Comparison of ENCODE assay signal across 20 cellular contexts in the genomic region with DNA sequence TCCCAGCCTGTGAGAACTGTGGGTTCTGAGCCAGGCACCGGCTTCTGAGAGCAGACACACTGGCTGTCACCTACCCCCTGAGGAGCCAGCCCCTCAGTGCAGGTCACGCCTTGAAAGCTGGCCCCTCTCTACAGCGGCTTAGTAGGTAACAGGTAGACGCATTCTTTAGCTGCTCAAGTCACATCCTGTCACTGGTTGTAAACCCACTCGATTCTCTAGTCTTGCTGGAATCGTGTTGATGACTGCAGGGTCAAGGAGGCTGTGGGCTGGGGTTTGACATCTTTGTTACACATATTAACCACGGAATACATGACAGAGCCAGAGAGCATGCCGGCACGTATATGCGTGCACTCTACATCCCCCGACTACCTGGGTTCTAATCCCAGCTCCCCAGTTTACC.
A peak's percentile ranks its signal among the peaks of the same experiment; 100 is the strongest.
DNase-seq lines count a peak whose midpoint lies in the region; ATAC-seq and TF ChIP-seq lines count a peak whose summit lies in the region.
"Had no signal": no experiment of that assay in that cellular context is flagged by ENCODE, and none has a peak within 500 bp of the region (broad histone marks: within the 10 kb centered on the region; RNA-seq: fewer than 3 reads in every experiment).

No MANE protein-coding gene starts in this region.

- no peaks in the 10 kb centered on the region for H3K27me3 Mint-ChIP-seq in activated CD4-positive, alpha-beta T cell treated with anti-CD3 and anti-CD28 coated beads, Interleukin-2, amount 10 ng/mL, durations not matched to agents 24 days and 14 days
- no peaks in the 10 kb centered on the region for H3K27me3 Mint-ChIP-seq in activated naive CD8-positive, alpha-beta T cell treated with anti-CD3 and anti-CD28 coated beads for 36 hours
- no peaks in the 10 kb centered on the region for H3K27me3 Mint-ChIP-seq in natural killer cell (ENCODE audit: low read depth in 2 of 2)
- H3K27me3 Mint-ChIP-seq: activated B cell treated with CpG ODN at 0.5 μM for 24 hours had no signal

- no peaks in the 10 kb centered on the region for H4K20me1 ChIP-seq in BLaER1 treated with 17β-estradiol and CSF1 and Interleukin-3, amounts not matched to agents 10 nM and 100 nM

- H3K4me1 Mint-ChIP-seq in activated CD4-positive, alpha-beta T cell treated with anti-CD3 and anti-CD28 coated beads, Interleukin-2, amount 10 ng/mL, durations not matched to agents 24 days and 14 days: peaks cover 70% of the 10 kb centered on the region
- peaks cover 9% of the 10 kb centered on the region for H3K4me1 Mint-ChIP-seq in activated naive CD8-positive, alpha-beta T cell treated with anti-CD3 and anti-CD28 coated beads for 36 hours
- H3K4me1 Mint-ChIP-seq in natural killer cell: peaks cover 36 to 48% of the 10 kb centered on the region in 2 donors

- no peak overlapping the region; a peak in 1 of 22 replicates for H3K9ac ChIP-seq in BLaER1 treated with 17β-estradiol and CSF1 and Interleukin-3, amounts not matched to agents 10 nM and 100 nM

- H3K27ac ChIP-seq in BLaER1 treated with 17β-estradiol and CSF1 and Interleukin-3, amounts not matched to agents 10 nM and 100 nM: peak overlapping the region in 9 of 11 experiments; percentile 24 to 61 (median 52); a peak in 13 of 22 replicates
- H3K27ac ChIP-seq: neutrophil, right lobe of liver had no signal

- no peaks in the 10 kb centered on the region for H3K27me3 ChIP-seq in BLaER1 treated with 17β-estradiol and CSF1 and Interleukin-3, amounts not matched to agents 10 nM and 100 nM
- H3K27me3 ChIP-seq: MG63, neutrophil, right lobe of liver had no signal

- no peak overlapping the region for H3K4me3 Mint-ChIP-seq in activated CD4-positive, alpha-beta T cell treated with anti-CD3 and anti-CD28 coated beads, Interleukin-2, amount 10 ng/mL, durations not matched to agents 24 days and 14 days
- H3K4me3 Mint-ChIP-seq in activated naive CD8-positive, alpha-beta T cell treated with anti-CD3 and anti-CD28 coated beads for 36 hours: no peak overlapping the region
- no peak overlapping the region for H3K4me3 Mint-ChIP-seq in natural killer cell
- H3K4me3 Mint-ChIP-seq: activated B cell treated with CpG ODN at 0.5 μM for 24 hours; CD8-positive, alpha-beta T cell had no signal

- H3K4me1 ChIP-seq in BLaER1 treated with 17β-estradiol and CSF1 and Interleukin-3, amounts not matched to agents 10 nM and 100 nM: peaks cover 65 to 97% (median 90%) of the 10 kb centered on the region in 10 experiments

- no peak overlapping the region for H3K4me3 ChIP-seq in BLaER1 treated with 17β-estradiol and CSF1 and Interleukin-3, amounts not matched to agents 10 nM and 100 nM
- H3K4me3 ChIP-seq: MG63, right lobe of liver had no signal

- H3K9me3 ChIP-seq in BLaER1 treated with 17β-estradiol and CSF1 and Interleukin-3, amounts not matched to agents 10 nM and 100 nM (replicated peaks in 1 of 11): peaks cover 0 to 34% (median 22%) of the 10 kb centered on the region in 11 experiments; a peak in 19 of 22 replicates
- H3K9me3 ChIP-seq: MG63, neutrophil, right lobe of liver had no signal

- TF ChIP-seq CTCF in natural killer cell (IDR thresholded peaks at IDR 0.05): no peak

- H3K27ac Mint-ChIP-seq in activated CD4-positive, alpha-beta T cell treated with anti-CD3 and anti-CD28 coated beads, Interleukin-2, amount 10 ng/mL, durations not matched to agents 24 days and 14 days: peak overlapping the region; percentile 87
- H3K27ac Mint-ChIP-seq in activated naive CD8-positive, alpha-beta T cell treated with anti-CD3 and anti-CD28 coated beads for 36 hours: no peak overlapping the region
- H3K27ac Mint-ChIP-seq in natural killer cell: peak overlapping the region in 1 of 2 donors; percentile 33
- H3K27ac Mint-ChIP-seq: activated B cell treated with CpG ODN at 0.5 μM for 24 hours; CD8-positive, alpha-beta T cell had no signal

- peak in 2 of 3 donors; percentile 15 to 57 for ATAC-seq in natural killer cell
- ATAC-seq: CD8-positive, alpha-beta T cell; right lobe of liver had no signal

- peak overlapping the region in 6 of 11 experiments; percentile 27 to 89 (median 82); a peak in 10 of 22 replicates for H3K4me2 ChIP-seq in BLaER1 treated with 17β-estradiol and CSF1 and Interleukin-3, amounts not matched to agents 10 nM and 100 nM

- H3K9me3 Mint-ChIP-seq in activated CD4-positive, alpha-beta T cell treated with anti-CD3 and anti-CD28 coated beads, Interleukin-2, amount 10 ng/mL, durations not matched to agents 24 days and 14 days: peaks cover 13% of the 10 kb centered on the region
- H3K9me3 Mint-ChIP-seq in activated naive CD8-positive, alpha-beta T cell treated with anti-CD3 and anti-CD28 coated beads for 36 hours: peaks cover 2% of the 10 kb centered on the region
- H3K9me3 Mint-ChIP-seq in natural killer cell: no peaks in the 10 kb centered on the region
- H3K9me3 Mint-ChIP-seq: activated B cell treated with CpG ODN at 0.5 μM for 24 hours had no signal

- H3K36me3 Mint-ChIP-seq in activated CD4-positive, alpha-beta T cell treated with anti-CD3 and anti-CD28 coated beads, Interleukin-2, amount 10 ng/mL, durations not matched to agents 24 days and 14 days (ENCODE audit: low read depth): peaks cover 90% of the 10 kb centered on the region
- peaks cover 61% of the 10 kb centered on the region for H3K36me3 Mint-ChIP-seq in activated naive CD8-positive, alpha-beta T cell treated with anti-CD3 and anti-CD28 coated beads for 36 hours
- H3K36me3 Mint-ChIP-seq in natural killer cell: no peaks in the 10 kb centered on the region

- DNase-seq in activated CD4-positive, alpha-beta T cell treated with anti-CD3 and anti-CD28 coated beads, Interleukin-2, amount 10 ng/mL, durations not matched to agents 24 days and 14 days: no peak
- DNase-seq in activated CD4-positive, alpha-beta T cell treated with anti-CD3 and anti-CD28 coated beads for 1 hour: no peak
- DNase-seq in activated naive CD8-positive, alpha-beta T cell treated with anti-CD3 and anti-CD28 coated beads for 36 hours: peak; percentile 9
- DNase-seq in natural killer cell (no peak), GOT3 (lab: John Stamatoyannopoulos, UW) (no peak), hypothalamus (lab: John Stamatoyannopoulos, UW) (no peak), C1 segment of cervical spinal cord (lab: John Stamatoyannopoulos, UW) (no peak)
- DNase-seq: activated B cell treated with CpG ODN at 0.5 μM for 24 hours; activated effector memory CD4-positive, alpha-beta T cell treated with Interleukin-2 at 50 U/mL for 16 hours; CD8-positive, alpha-beta T cell; cortex of kidney; erythroblast; MG63; NCI-H1694 treated with DMSO at 0.1 percent for 48 hours; NCI-H446; right lobe of liver; stimulated activated CD4-positive, alpha-beta T cell treated with anti-CD3 and anti-CD28 coated beads, Interleukin-4, amount 100 ng/mL, for 4 hours; SW 1271 had no signal

- intact Hi-C loops in activated CD4-positive, alpha-beta T cell treated with anti-CD3 and anti-CD28 coated beads, Interleukin-2, amount 10 ng/mL, durations not matched to agents 24 days and 14 days (cut with micrococcal nuclease): loop anchor here (1.0 to 10.0 kb wide), 2 partner anchors 24 to 275 kb away; no protein-coding TSS in a partner anchor
- intact Hi-C loops in natural killer cell (cut with micrococcal nuclease): no loop called here

- H3K36me3 ChIP-seq in BLaER1 treated with 17β-estradiol and CSF1 and Interleukin-3, amounts not matched to agents 10 nM and 100 nM: peaks cover 58 to 90% (median 81%) of the 10 kb centered on the region in 11 experiments
- H3K36me3 ChIP-seq: MG63 had no signal
